Comparison of ENCODE assay signal across 9 cellular contexts in the genomic region with DNA sequence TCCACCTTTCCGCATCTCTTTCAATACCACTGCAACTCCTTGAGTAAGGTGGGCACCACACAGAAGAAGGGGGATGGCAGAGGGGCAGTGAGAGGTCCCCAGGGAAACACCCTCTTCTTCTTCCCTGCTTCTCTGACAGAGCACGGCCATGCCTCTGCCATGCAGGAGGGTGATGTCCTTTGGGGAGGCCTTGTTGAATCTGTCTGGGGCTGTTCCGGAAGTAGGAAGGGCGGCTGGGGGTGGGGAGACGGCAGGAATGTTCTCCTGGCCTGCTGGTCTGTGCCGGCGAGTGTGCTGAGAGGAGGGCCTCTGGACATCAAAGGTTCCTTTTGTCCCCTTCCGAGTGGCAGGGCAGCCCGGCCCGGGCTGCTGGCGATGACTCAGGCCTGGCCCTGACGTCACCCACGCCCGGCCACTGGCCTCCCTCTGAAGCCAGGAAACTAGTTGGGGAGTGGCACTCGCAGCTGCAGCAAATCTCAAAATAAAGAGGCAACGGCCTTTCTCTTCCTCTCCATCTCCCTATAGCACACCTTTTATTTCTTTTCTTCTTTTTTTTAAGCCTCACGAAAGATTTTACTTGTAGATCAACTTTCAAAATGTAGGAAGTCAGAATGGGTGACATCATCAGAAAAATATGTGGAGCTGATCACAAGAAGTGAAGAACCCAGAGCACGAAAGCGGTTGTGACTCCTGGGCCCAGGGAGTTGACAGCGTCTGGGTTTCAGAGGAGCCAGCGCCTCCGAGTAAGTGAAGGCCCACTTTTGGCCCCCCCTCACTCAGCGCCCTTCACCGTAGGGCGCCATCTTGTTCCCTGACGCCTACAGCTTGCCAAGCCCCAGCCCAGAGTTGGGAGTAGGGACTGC. TPM values are rescaled to one million over a fixed set of nuclear protein-coding genes. Genes with fewer than 3 reads are reported as not detected.
DNase-seq lines count a peak whose midpoint lies in the region; ATAC-seq and TF ChIP-seq lines count a peak whose summit lies in the region.
"Had no signal": no experiment of that assay in that cellular context is flagged by ENCODE, and none has a peak within 500 bp of the region (broad histone marks: within the 10 kb centered on the region; RNA-seq: fewer than 3 reads in every experiment).

A gene with protein sequence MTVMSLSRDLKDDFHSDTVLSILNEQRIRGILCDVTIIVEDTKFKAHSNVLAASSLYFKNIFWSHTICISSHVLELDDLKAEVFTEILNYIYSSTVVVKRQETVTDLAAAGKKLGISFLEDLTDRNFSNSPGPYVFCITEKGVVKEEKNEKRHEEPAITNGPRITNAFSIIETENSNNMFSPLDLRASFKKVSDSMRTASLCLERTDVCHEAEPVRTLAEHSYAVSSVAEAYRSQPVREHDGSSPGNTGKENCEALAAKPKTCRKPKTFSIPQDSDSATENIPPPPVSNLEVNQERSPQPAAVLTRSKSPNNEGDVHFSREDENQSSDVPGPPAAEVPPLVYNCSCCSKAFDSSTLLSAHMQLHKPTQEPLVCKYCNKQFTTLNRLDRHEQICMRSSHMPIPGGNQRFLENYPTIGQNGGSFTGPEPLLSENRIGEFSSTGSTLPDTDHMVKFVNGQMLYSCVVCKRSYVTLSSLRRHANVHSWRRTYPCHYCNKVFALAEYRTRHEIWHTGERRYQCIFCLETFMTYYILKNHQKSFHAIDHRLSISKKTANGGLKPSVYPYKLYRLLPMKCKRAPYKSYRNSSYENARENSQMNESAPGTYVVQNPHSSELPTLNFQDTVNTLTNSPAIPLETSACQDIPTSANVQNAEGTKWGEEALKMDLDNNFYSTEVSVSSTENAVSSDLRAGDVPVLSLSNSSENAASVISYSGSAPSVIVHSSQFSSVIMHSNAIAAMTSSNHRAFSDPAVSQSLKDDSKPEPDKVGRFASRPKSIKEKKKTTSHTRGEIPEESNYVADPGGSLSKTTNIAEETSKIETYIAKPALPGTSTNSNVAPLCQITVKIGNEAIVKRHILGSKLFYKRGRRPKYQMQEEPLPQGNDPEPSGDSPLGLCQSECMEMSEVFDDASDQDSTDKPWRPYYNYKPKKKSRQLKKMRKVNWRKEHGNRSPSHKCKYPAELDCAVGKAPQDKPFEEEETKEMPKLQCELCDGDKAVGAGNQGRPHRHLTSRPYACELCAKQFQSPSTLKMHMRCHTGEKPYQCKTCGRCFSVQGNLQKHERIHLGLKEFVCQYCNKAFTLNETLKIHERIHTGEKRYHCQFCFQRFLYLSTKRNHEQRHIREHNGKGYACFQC (N-terminal part only) (plus strand): TSS at position 443 of the 863 bp plus-strand sequence. CDS start 73,885 bp downstream, outside the sequence.

- no peaks in the 10 kb centered on the region for H3K9me3 ChIP-seq in Peyer's patch
- H3K9me3 ChIP-seq in spleen = peaks cover 0 to 8% (median 4%) of the 10 kb centered on the region in 8 donors

- H3K4me1 ChIP-seq in Peyer's patch (peaks cover 0 to 30% (median 7%) of the 10 kb centered on the region in 4 donors), spleen (peaks cover 0 to 31% (median 11%) of the 10 kb centered on the region in 6 donors)

- TF ChIP-seq POLR2A in Peyer's patch (IDR thresholded peaks at IDR 0.05) (peak; percentile 13 to 54), spleen (IDR thresholded peaks at IDR 0.05) (no peak)

- H3K27me3 ChIP-seq in Peyer's patch = no peaks in the 10 kb centered on the region
- no peaks in the 10 kb centered on the region for H3K27me3 ChIP-seq in spleen (replicated peaks in 1 of 7)

- H3K4me3 ChIP-seq in Peyer's patch (peak within 1 kb of the TSS; percentile 5 to 33 (median 15)), spleen (peak within 1 kb of the TSS in 2 of 8 donors; percentile 2 to 42)

- WGBS in spleen, 5 donors = 52 to 68% (median 64%) methylated on average over 26 of the region's 26 CpGs

- H3K27ac ChIP-seq in Peyer's patch = peak within 1 kb of the TSS; percentile 63 to 96 (median 82)
- H3K27ac ChIP-seq in spleen = peak within 1 kb of the TSS; percentile 16 to 81 (median 74)

- intact Hi-C loops in left colon (cut with DNase I, micrococcal nuclease) = no loop called here
- intact Hi-C loops in spleen (cut with DNase I; ENCODE audit: low total_unique reads) = no loop called here

- H3K36me3 ChIP-seq in Peyer's patch (no peaks in the 10 kb centered on the region), spleen (no peaks in the 10 kb centered on the region)

- peak; percentile 91 for ATAC-seq in left colon
- ATAC-seq in HG02870 (IDR thresholded peaks at IDR 0.05; ENCODE audit: unreplicated experiment) = no peak
- no peak for ATAC-seq in GM21367 (IDR thresholded peaks at IDR 0.05; ENCODE audit: unreplicated experiment)

- DNase-seq in SIG-M5 treated with dmso at 0.1 percent for 504 hours (lab: John Stamatoyannopoulos, UW; ENCODE audit: unreplicated experiment) (peak; percentile 28), SIG-M5 (lab: John Stamatoyannopoulos, UW) (no peak), Peyer's patch (peak in 2 of 3 donors; percentile 91 to 92), dedifferentiated amniotic fluid mesenchymal stem cell (ENCODE audit: extremely low spot score) (peak; percentile 83), left colon (peak; percentile 88 to 96), spleen (peak; percentile 87)
- DNase-seq: DND-41 had no signal

- TF ChIP-seq CTCF in Peyer's patch (IDR thresholded peaks at IDR 0.05) (no peak), spleen (IDR thresholded peaks at IDR 0.05 in 8 of 11, conservative IDR thresholded peaks at IDR 0.05 in 3 of 11) (no peak)

RNA-seq across cellular contexts. Expression of the gene that starts here (rescaled TPM):
- total RNA-seq in Peyer's patch = 100 to 1,000 TPM; 168 to 254 (median 184) TPM
- 100 to 1,000 TPM; 120 to 143 TPM for total RNA-seq in left colon
- total RNA-seq in spleen = 100 to 1,000 TPM in 2 of 7 donors, 10 to 100 TPM in 5; 42.8 to 122 (median 73.7) TPM
- polyA plus RNA-seq in spleen = 1 to 10 TPM; 4.8 to 8.4 (median 5.6) TPM

Comparison
In these comparisons a context has a peak if more than half of its experiments do, and no peak if none do; other contexts are left out.
1. POLR2A ChIP-seq: peak in Peyer's patch (2 of 2); none in spleen (0 of 3).